ENCODE assay signal across 11 cellular contexts in the genomic region with DNA sequence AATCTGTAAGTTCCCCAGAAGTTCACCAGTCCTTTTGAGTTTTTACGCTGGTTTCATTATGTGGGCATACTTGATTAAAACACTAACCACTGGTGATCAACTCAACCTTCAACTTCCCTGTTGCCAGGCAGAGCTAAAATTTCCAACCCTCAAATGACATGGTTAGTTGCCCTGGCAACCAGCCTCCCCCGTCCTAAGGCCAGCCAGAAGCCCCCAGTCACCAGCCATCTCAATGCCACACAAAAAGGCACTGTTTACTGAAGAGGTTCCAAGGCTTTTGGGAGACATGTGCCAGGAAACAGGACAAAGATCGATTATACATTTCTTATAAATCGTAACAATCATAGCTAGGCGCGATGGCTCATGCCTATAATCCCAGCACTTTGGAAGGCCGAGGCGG. TPM values are rescaled to one million over a fixed set of nuclear protein-coding genes. Genes with fewer than 3 reads are reported as not detected.
DNase-seq lines count a peak whose midpoint lies in the region; ATAC-seq, FAIRE-seq and TF ChIP-seq lines count a peak whose summit lies in the region.
"Had no signal": no experiment of that assay in that cellular context is flagged by ENCODE, and none has a peak within 500 bp of the region (broad histone marks: within the 10 kb centered on the region; RNA-seq: fewer than 3 reads in every experiment).

No MANE protein-coding gene starts in this region.

- no TSS peak for BruUV-seq in HepG2 (replicated peaks; lab: Mats Ljungman, UMichigan)

- peaks cover 75% of the 10 kb centered on the region for H3K9me3 Mint-ChIP-seq in dendritic cell treated with granulocyte-macrophage colony-stimulating factor and Interleukin-4, amounts not matched to agents 40 ng/mL and 50 ng/mL, for 4 days
- H3K9me3 Mint-ChIP-seq in natural killer cell: peaks cover 2 to 9% of the 10 kb centered on the region in 2 donors

- TF ChIP-seq CTCF in HepG2 (CRISPR knock-in tag; IDR thresholded peaks at IDR 0.05) (no peak), right lobe of liver (IDR thresholded peaks at IDR 0.05) (no peak), natural killer cell (IDR thresholded peaks at IDR 0.05) (no peak)

- no peak for ATAC-seq in HepG2
- ATAC-seq in right lobe of liver: no peak
- ATAC-seq in natural killer cell: no peak
- ATAC-seq in SK-N-SH treated with all-trans-retinoic acid at 6 μM for 48 hours: no peak
- ATAC-seq: HCT116 had no signal

- H3K27ac Mint-ChIP-seq in dendritic cell treated with granulocyte-macrophage colony-stimulating factor and Interleukin-4, amounts not matched to agents 40 ng/mL and 50 ng/mL, for 4 days: no peak overlapping the region
- H3K27ac Mint-ChIP-seq in natural killer cell: peak overlapping the region in 1 of 2 donors; percentile 31

- 92% methylated on average over 8 of the region's 8 CpGs for WGBS in HepG2 (ENCODE audit: low lambda C conversion rate)
- WGBS in right lobe of liver (ENCODE audit: insufficient coverage, low coverage, low lambda C conversion rate, missing lambda C conversion rate): 46% methylated on average over 5 of the region's 8 CpGs

- H3K4me3 Mint-ChIP-seq in dendritic cell treated with granulocyte-macrophage colony-stimulating factor and Interleukin-4, amounts not matched to agents 40 ng/mL and 50 ng/mL, for 4 days: peak overlapping the region; percentile 95
- H3K4me3 Mint-ChIP-seq in natural killer cell: peak overlapping the region; percentile 100

- H3K4me1 ChIP-seq in HepG2 (ENCODE audit: insufficient read depth, low read length): peaks cover 32% of the 10 kb centered on the region
- peaks cover 0 to 7% (median 0%) of the 10 kb centered on the region in 4 donors for H3K4me1 ChIP-seq in right lobe of liver

- H4K20me1 ChIP-seq in HepG2 (ENCODE audit: insufficient read depth, low read length): no peaks in the 10 kb centered on the region

- peaks cover 87% of the 10 kb centered on the region for H3K36me3 Mint-ChIP-seq in dendritic cell treated with granulocyte-macrophage colony-stimulating factor and Interleukin-4, amounts not matched to agents 40 ng/mL and 50 ng/mL, for 4 days (ENCODE audit: low read depth)
- H3K36me3 Mint-ChIP-seq in natural killer cell: peaks cover 26% of the 10 kb centered on the region

- in situ Hi-C loops in HepG2 (cut with HindIII; ENCODE audit: extremely low pct_ligation_motif_present, low pct_unique_long_range_greater_than_20kb): no loop called here

- TF ChIP-seq EP300 in HepG2 (IDR thresholded peaks at IDR 0.05; ENCODE audit: low read depth in 2 of 2, low read length in 2 of 2) (no peak), HepG2 (CRISPR knock-in tag; IDR thresholded peaks at IDR 0.05; ENCODE audit: borderline replicate concordance) (no peak)

- POLR2A ChIA-PET in HepG2 (lab: Yijun Ruan, JAX): no interaction called here

- no peak for FAIRE-seq in HepG2 (lab: Jason Lieb, UNC)
- FAIRE-seq: islet of Langerhans had no signal

- H3K27me3 Mint-ChIP-seq in dendritic cell treated with granulocyte-macrophage colony-stimulating factor and Interleukin-4, amounts not matched to agents 40 ng/mL and 50 ng/mL, for 4 days: peaks cover 23% of the 10 kb centered on the region
- H3K27me3 Mint-ChIP-seq in natural killer cell (ENCODE audit: low read depth in 2 of 2): peaks cover 9 to 11% of the 10 kb centered on the region in 2 donors

- DNase-seq in HepG2 (ENCODE audit: low spot score): no peak
- no peak for DNase-seq in right lobe of liver
- DNase-seq in natural killer cell: no peak
- no peak for DNase-seq in cerebellum (ENCODE audit: low spot score)
- DNase-seq in Kasumi-1 (lab: John Stamatoyannopoulos, UW): no peak
- no peak for DNase-seq in DMS53 (lab: John Stamatoyannopoulos, UW)
- DNase-seq: NCI-H69 had no signal

- peaks cover 47% of the 10 kb centered on the region for H3K79me2 ChIP-seq in HepG2 (ENCODE audit: insufficient read depth, low read length)

- CTCF ChIA-PET in HepG2 (lab: Yijun Ruan, JAX; ENCODE audit: low intra/inter-chr PET ratio, low total read pairs): no interaction called here

- no peak overlapping the region for H3K9ac ChIP-seq in HepG2 (ENCODE audit: insufficient read depth, low read depth, low read length)

- H3K27ac ChIP-seq in HepG2 (ENCODE audit: extremely low read length, insufficient read depth, low read length): no peak overlapping the region
- H3K27ac ChIP-seq in right lobe of liver: no peak overlapping the region

- peaks cover 9 to 30% of the 10 kb centered on the region in 2 experiments for H3K36me3 ChIP-seq in HepG2 (replicated peaks in 1 of 2; ENCODE audit: control insufficient read depth in 1 of 2, insufficient read depth in 2 of 2, low read length in 2 of 2)
- H3K36me3 ChIP-seq in right lobe of liver: peaks cover 0 to 16% (median 7%) of the 10 kb centered on the region in 4 donors

- intact Hi-C loops in HepG2 (cut with micrococcal nuclease; ENCODE audit: unreplicated experiment): no loop called here
- intact Hi-C loops in right lobe of liver (cut with DNase I): no loop called here
- intact Hi-C loops in dendritic cell treated with granulocyte-macrophage colony-stimulating factor and Interleukin-4, amounts not matched to agents 40 ng/mL and 50 ng/mL, for 4 days (cut with micrococcal nuclease): no loop called here
- intact Hi-C loops in natural killer cell (cut with micrococcal nuclease): loop anchor here (5.0 kb wide), 1 partner anchor 104 kb away; the partner anchor contains the start of gene ZNF615

- H2AFZ ChIP-seq in HepG2 (ENCODE audit: low read length): no peak overlapping the region

- no peak for TF ChIP-seq RAD21 in HepG2 (CRISPR knock-in tag; IDR thresholded peaks at IDR 0.05)

- H3K27me3 ChIP-seq in HepG2 (ENCODE audit: control insufficient read depth in 1 of 2, insufficient read depth in 2 of 2, low read length in 2 of 2) (no peaks in the 10 kb centered on the region; a peak in 1 of 5 replicates), right lobe of liver (no peaks in the 10 kb centered on the region)

- TF ChIP-seq POLR2A in HepG2 (IDR thresholded peaks at IDR 0.05; ENCODE audit: insufficient read depth in 1 of 2, low read depth in 2 of 2, low read length in 2 of 2) (no peak), right lobe of liver (IDR thresholded peaks at IDR 0.05) (no peak)

- H3K4me1 Mint-ChIP-seq in dendritic cell treated with granulocyte-macrophage colony-stimulating factor and Interleukin-4, amounts not matched to agents 40 ng/mL and 50 ng/mL, for 4 days (ENCODE audit: low read depth): peaks cover 24% of the 10 kb centered on the region
- H3K4me1 Mint-ChIP-seq in natural killer cell: peaks cover 34 to 35% of the 10 kb centered on the region in 2 donors

- H3K4me3 ChIP-seq in HepG2 (replicated peaks in 1 of 3; ENCODE audit: insufficient read depth in 1 of 3, low read depth in 2 of 3, low read length in 3 of 3) (no peak overlapping the region; a peak in 1 of 6 replicates), right lobe of liver (peak overlapping the region in 1 of 3 donors; percentile 86)

- H3K9me3 ChIP-seq in HepG2 (ENCODE audit: low read length) (peaks cover 18% of the 10 kb centered on the region), right lobe of liver (peaks cover 0 to 5% (median 1%) of the 10 kb centered on the region in 4 donors)

- peak overlapping the region; percentile 73 for H3K4me2 ChIP-seq in HepG2 (ENCODE audit: low read depth, low read length)

RNA-seq across cellular contexts. Expression of gene ZNF649, which starts 1.6 kb away (rescaled TPM):
- total RNA-seq in HepG2 (2016; rRNA removed; fragmentation: Illumina TruSeq; extraction: Trizol): 13.4 and 13.9 TPM in 2 replicates
- 1.3 TPM in 2 replicates for total RNA-seq in HepG2 (2016; cell fraction: cytosol; rRNA removed; fragmentation: Illumina TruSeq; extraction: Trizol; ENCODE audit: low read depth)
- total RNA-seq in HepG2 (2016; cell fraction: insoluble cytoplasmic fraction; rRNA removed; fragmentation: Illumina TruSeq; extraction: Trizol): 12.6 and 13.3 TPM in 2 replicates
- total RNA-seq in HepG2 (2016; cell fraction: membrane; rRNA removed; fragmentation: Illumina TruSeq; extraction: Trizol): 3.4 and 5.6 TPM in 2 replicates
- 18.1 and 25.0 TPM in 2 replicates for total RNA-seq in HepG2 (2016; cell fraction: nucleus; rRNA removed; fragmentation: Illumina TruSeq; extraction: Trizol)
- polyA plus RNA-seq in HepG2 (2011; rRNA removed): 2.6 and 3.0 TPM in 2 replicates
- 0.82 and 1.4 TPM in 2 replicates for polyA plus RNA-seq in HepG2 (2011; cell fraction: cytosol; rRNA removed)
- 5.4 and 5.9 TPM in 2 replicates for polyA plus RNA-seq in HepG2 (2011; cell fraction: nucleus; rRNA removed)
- polyA plus RNA-seq in HepG2 (2012): 2.4 and 4.6 TPM in 2 replicates
- 0.31 and 0.35 TPM in 2 replicates for polyA plus RNA-seq in HepG2 (2016; cell fraction: cytosol; fragmentation: Illumina TruSeq; extraction: Trizol; ENCODE audit: low read depth)
- polyA plus RNA-seq in HepG2 (2016; cell fraction: insoluble cytoplasmic fraction; fragmentation: Illumina TruSeq; extraction: Trizol; ENCODE audit: low read depth): 6.6 and 6.8 TPM in 2 replicates
- polyA plus RNA-seq in HepG2 (2016; cell fraction: membrane; fragmentation: Illumina TruSeq; extraction: Trizol; ENCODE audit: low read depth): 0.82 and 1.0 TPM in 2 replicates
- polyA plus RNA-seq in HepG2 (2016; cell fraction: nucleus; fragmentation: Illumina TruSeq; extraction: Trizol; ENCODE audit: insufficient read depth, low read depth): 7.2 and 10.7 TPM in 2 replicates
- polyA minus RNA-seq in HepG2 (2011; rRNA and poly(A)+ RNA removed; ENCODE audit: low replicate concordance): 0.12 and 6.1 TPM in 2 replicates
- polyA minus RNA-seq in HepG2 (2011; cell fraction: cytosol; rRNA and poly(A)+ RNA removed): 3.3 and 3.6 TPM in 2 replicates
- polyA minus RNA-seq in HepG2 (2011; cell fraction: nucleus; rRNA and poly(A)+ RNA removed): 37.2 and 49.7 TPM in 2 replicates
- 1 to 10 TPM; 2.0 to 5.4 (median 2.4) TPM for total RNA-seq in right lobe of liver
- total RNA-seq in natural killer cell: 10 to 100 TPM; 11.0 to 16.1 (median 12.3) TPM
- 28.0 TPM for total RNA-seq in cerebellum

RNA-seq across cellular contexts. Expression of gene ZNF577, which starts 15.4 kb away (rescaled TPM):
- total RNA-seq in HepG2 (2016; rRNA removed; fragmentation: Illumina TruSeq; extraction: Trizol) (3.2 and 5.7 TPM in 2 replicates), right lobe of liver (1 to 10 TPM; 1.4 to 6.6 (median 3.8) TPM), natural killer cell (10 to 100 TPM in 2 of 3 donors, 1 to 10 TPM in 1; 8.5 to 15.6 (median 12.4) TPM), cerebellum (36.3 TPM)
- total RNA-seq in HepG2 (2016; cell fraction: cytosol; rRNA removed; fragmentation: Illumina TruSeq; extraction: Trizol; ENCODE audit: low read depth): 27.9 and 28.0 TPM in 2 replicates
- total RNA-seq in HepG2 (2016; cell fraction: insoluble cytoplasmic fraction; rRNA removed; fragmentation: Illumina TruSeq; extraction: Trizol): 4.0 and 7.0 TPM in 2 replicates
- total RNA-seq in HepG2 (2016; cell fraction: membrane; rRNA removed; fragmentation: Illumina TruSeq; extraction: Trizol): 5.4 and 8.7 TPM in 2 replicates
- 11.7 and 17.0 TPM in 2 replicates for total RNA-seq in HepG2 (2016; cell fraction: nucleus; rRNA removed; fragmentation: Illumina TruSeq; extraction: Trizol)
- 7.1 and 7.6 TPM in 2 replicates for polyA plus RNA-seq in HepG2 (2011; rRNA removed)
- 1.0 and 2.1 TPM in 2 replicates for polyA plus RNA-seq in HepG2 (2011; cell fraction: cytosol; rRNA removed)
- 15.1 and 18.8 TPM in 2 replicates for polyA plus RNA-seq in HepG2 (2011; cell fraction: nucleus; rRNA removed)
- polyA plus RNA-seq in HepG2 (2012): 2.9 and 5.2 TPM in 2 replicates
- polyA plus RNA-seq in HepG2 (2016; cell fraction: cytosol; fragmentation: Illumina TruSeq; extraction: Trizol; ENCODE audit: low read depth): 0.58 and 0.89 TPM in 2 replicates
- polyA plus RNA-seq in HepG2 (2016; cell fraction: insoluble cytoplasmic fraction; fragmentation: Illumina TruSeq; extraction: Trizol; ENCODE audit: low read depth): 3.7 and 4.3 TPM in 2 replicates
- 0.81 and 0.90 TPM in 2 replicates for polyA plus RNA-seq in HepG2 (2016; cell fraction: membrane; fragmentation: Illumina TruSeq; extraction: Trizol; ENCODE audit: low read depth)
- polyA plus RNA-seq in HepG2 (2016; cell fraction: nucleus; fragmentation: Illumina TruSeq; extraction: Trizol; ENCODE audit: insufficient read depth, low read depth): 12.5 and 13.3 TPM in 2 replicates
- 10.4 TPM in 1 of 2 replicates, not detected in the other for polyA minus RNA-seq in HepG2 (2011; rRNA and poly(A)+ RNA removed; ENCODE audit: low replicate concordance)
- 2.7 and 4.2 TPM in 2 replicates for polyA minus RNA-seq in HepG2 (2011; cell fraction: cytosol; rRNA and poly(A)+ RNA removed)
- 38.0 and 49.0 TPM in 2 replicates for polyA minus RNA-seq in HepG2 (2011; cell fraction: nucleus; rRNA and poly(A)+ RNA removed)

RNA-seq across cellular contexts. Expression of gene ZNF613, which starts 24.1 kb away (rescaled TPM):
- total RNA-seq in HepG2 (2016; rRNA removed; fragmentation: Illumina TruSeq; extraction: Trizol) (8.3 and 9.6 TPM in 2 replicates), right lobe of liver (1 to 10 TPM in 5 of 6 experiments, under 1 TPM in 1; 0.87 to 2.7 (median 2.2) TPM), natural killer cell (1 to 10 TPM; 1.8 to 3.9 (median 2.5) TPM), cerebellum (12.4 TPM)
- total RNA-seq in HepG2 (2016; cell fraction: cytosol; rRNA removed; fragmentation: Illumina TruSeq; extraction: Trizol; ENCODE audit: low read depth): 1.7 and 1.9 TPM in 2 replicates
- total RNA-seq in HepG2 (2016; cell fraction: insoluble cytoplasmic fraction; rRNA removed; fragmentation: Illumina TruSeq; extraction: Trizol): 6.6 and 9.2 TPM in 2 replicates
- 3.4 and 3.8 TPM in 2 replicates for total RNA-seq in HepG2 (2016; cell fraction: membrane; rRNA removed; fragmentation: Illumina TruSeq; extraction: Trizol)
- total RNA-seq in HepG2 (2016; cell fraction: nucleus; rRNA removed; fragmentation: Illumina TruSeq; extraction: Trizol): 6.4 and 7.1 TPM in 2 replicates
- 3.6 and 3.7 TPM in 2 replicates for polyA plus RNA-seq in HepG2 (2011; rRNA removed)
- polyA plus RNA-seq in HepG2 (2011; cell fraction: cytosol; rRNA removed): 1.8 and 2.5 TPM in 2 replicates
- polyA plus RNA-seq in HepG2 (2011; cell fraction: nucleus; rRNA removed): 3.3 and 4.1 TPM in 2 replicates
- 2.3 and 3.3 TPM in 2 replicates for polyA plus RNA-seq in HepG2 (2012)
- polyA plus RNA-seq in HepG2 (2016; cell fraction: cytosol; fragmentation: Illumina TruSeq; extraction: Trizol; ENCODE audit: low read depth): 0.77 TPM in 2 replicates
- 4.8 and 6.5 TPM in 2 replicates for polyA plus RNA-seq in HepG2 (2016; cell fraction: insoluble cytoplasmic fraction; fragmentation: Illumina TruSeq; extraction: Trizol; ENCODE audit: low read depth)
- 0.82 and 1.8 TPM in 2 replicates for polyA plus RNA-seq in HepG2 (2016; cell fraction: membrane; fragmentation: Illumina TruSeq; extraction: Trizol; ENCODE audit: low read depth)
- polyA plus RNA-seq in HepG2 (2016; cell fraction: nucleus; fragmentation: Illumina TruSeq; extraction: Trizol; ENCODE audit: insufficient read depth, low read depth): 7.2 and 8.4 TPM in 2 replicates
- polyA minus RNA-seq in HepG2 (2011; rRNA and poly(A)+ RNA removed; ENCODE audit: low replicate concordance): 2.5 and 3.5 TPM in 2 replicates
- polyA minus RNA-seq in HepG2 (2011; cell fraction: cytosol; rRNA and poly(A)+ RNA removed): 2.9 and 3.9 TPM in 2 replicates
- polyA minus RNA-seq in HepG2 (2011; cell fraction: nucleus; rRNA and poly(A)+ RNA removed): 14.9 and 18.2 TPM in 2 replicates
